22 cellular contexts compared by ENCODE assay signal in the genomic region with DNA sequence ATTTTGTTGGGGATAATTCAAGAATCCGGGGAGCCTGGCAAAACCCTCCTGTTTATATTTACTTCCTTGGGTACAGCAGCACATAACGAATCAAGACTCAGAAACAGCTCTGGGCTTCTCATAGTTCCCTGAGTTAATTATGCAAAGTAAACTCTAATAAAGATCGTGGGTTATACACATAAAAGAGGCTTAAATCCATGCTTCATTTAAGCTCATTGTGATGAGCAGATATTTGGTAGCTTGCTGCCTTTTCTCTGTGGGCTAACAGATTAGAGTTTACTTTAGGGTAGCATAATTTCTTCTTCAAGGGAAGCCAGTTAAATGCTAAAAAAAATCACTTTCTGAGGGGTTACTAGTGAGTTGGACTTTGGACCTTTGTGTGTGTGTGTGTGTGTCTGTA.
"Had no signal": no experiment of that assay in that cellular context is flagged by ENCODE, and none has a peak within 500 bp of the region (broad histone marks: within the 10 kb centered on the region; RNA-seq: fewer than 3 reads in every experiment).

No MANE protein-coding gene starts in this region.

- DNase-seq: activated CD4-positive, alpha-beta T cell treated with anti-CD3 and anti-CD28 coated beads, Interleukin-2, amount 50 U/mL, for 1 hour; activated CD4-positive, CD25-positive, alpha-beta regulatory T cell treated with anti-CD3 and anti-CD28 coated beads, Interleukin-2, amount 50 U/mL, for 72 hours; activated CD8-positive, alpha-beta memory T cell treated with anti-CD3 and anti-CD28 coated beads, Interleukin-2, amount 50 U/mL, for 4 hours; activated effector memory CD4-positive, alpha-beta T cell treated with anti-CD3 and anti-CD28 coated beads, Interleukin-2, amount 50 U/mL, for 16 hours; activated naive CD4-positive, alpha-beta T cell treated with anti-CD3 and anti-CD28 coated beads, Interleukin-2, amount 50 U/mL, for 16 hours; activated T-cell treated with anti-CD3 and anti-CD28 coated beads, Interleukin-2, amount 50 U/mL, for 48 hours; effector CD8-positive, alpha-beta T cell; foreskin fibroblast; hippocampal formation; left colon; lower lobe of right lung; midbrain; occipital lobe; stimulated activated CD4-positive, alpha-beta T cell treated with anti-CD3 and anti-CD28 coated beads, Interleukin-2, amount 100 ng/mL, for 24 hours; transverse colon had no signal

- H3K4me1 ChIP-seq: right atrium auricular region, transverse colon, vagina had no signal

- H3K36me3 ChIP-seq: ascending aorta, lower lobe of right lung, right atrium auricular region, suprapubic skin, transverse colon, vagina had no signal

- H3K27ac Mint-ChIP-seq: nephron; stimulated activated naive CD8-positive, alpha-beta T cell treated with anti-CD3 and anti-CD28 coated beads, Interleukin-15, Interleukin-2, amounts not matched to agents 100 ng/mL and 50 ng/mL, for 24 hours; T-helper 1 cell treated with Interleukin-12 subunit alpha and Interleukin-12 subunit beta and Interleukin-4 antibody, amounts not matched to agents 30 μg/mL and 1 μg/mL, for 36 hours had no signal

- H3K4me3 Mint-ChIP-seq: nephron; stimulated activated naive CD8-positive, alpha-beta T cell treated with anti-CD3 and anti-CD28 coated beads, Interleukin-15, Interleukin-2, amounts not matched to agents 100 ng/mL and 50 ng/mL, for 24 hours; T-helper 1 cell treated with Interleukin-12 subunit alpha and Interleukin-12 subunit beta and Interleukin-4 antibody, amounts not matched to agents 30 μg/mL and 1 μg/mL, for 36 hours had no signal

- ATAC-seq: left colon had no signal

- H3K9me3 Mint-ChIP-seq: nephron; stimulated activated naive CD8-positive, alpha-beta T cell treated with anti-CD3 and anti-CD28 coated beads, Interleukin-15, Interleukin-2, amounts not matched to agents 100 ng/mL and 50 ng/mL, for 24 hours had no signal

- H3K4me3 ChIP-seq: ascending aorta, lower lobe of right lung, right atrium auricular region, suprapubic skin, transverse colon, vagina had no signal

- H3K27me3 Mint-ChIP-seq: stimulated activated naive CD8-positive, alpha-beta T cell treated with anti-CD3 and anti-CD28 coated beads, Interleukin-15, Interleukin-2, amounts not matched to agents 100 ng/mL and 50 ng/mL, for 24 hours had no signal

- H3K9me3 ChIP-seq: ascending aorta, lower lobe of right lung, right atrium auricular region, suprapubic skin, transverse colon, vagina had no signal

- H3K27ac ChIP-seq: ascending aorta, lower lobe of right lung, right atrium auricular region, suprapubic skin, transverse colon, vagina had no signal

- H3K27me3 ChIP-seq: ascending aorta, right atrium auricular region, suprapubic skin, transverse colon, vagina had no signal
